1 cellular context compared by ENCODE assay signal in genomic region chr7:19009241-19009935, GRCh38.
TF ChIP-seq lines count a peak whose summit lies in the region.

No MANE protein-coding gene starts in this region.

TF ChIP-seq in SK-N-SH, 30 proteins besides CTCF, POLR2A, EP300 and RAD21 (continued from another document):
- peak; percentile 60; the same call in 1 of the 2 replicates for TF ChIP-seq PBX3 (IDR thresholded peaks at IDR 0.05)
- TF ChIP-seq NFIC (IDR thresholded peaks at IDR 0.05; ENCODE audit: borderline replicate concordance), result peak; percentile 47; the same call in 1 of the 2 replicates
- peak; percentile 66; the same call in 1 of the 2 replicates for TF ChIP-seq YY1 (IDR thresholded peaks at IDR 0.05; ENCODE audit: low read depth)
- no peak for TF ChIP-seq RFX5 (IDR thresholded peaks at IDR 0.05; ENCODE audit: low read length)
- TF ChIP-seq JUND (IDR thresholded peaks at IDR 0.05), result peak; percentile 67
- 0 out of 2 replicates have a peak, but pooled peaks have one; percentile 19 for TF ChIP-seq TEAD4 (IDR thresholded peaks at IDR 0.05; ENCODE audit: borderline replicate concordance, insufficient read depth)
- TF ChIP-seq SIN3A (IDR thresholded peaks at IDR 0.05; ENCODE audit: borderline replicate concordance, low read depth, low read length), result no peak
- TF ChIP-seq SMC3 (IDR thresholded peaks at IDR 0.05; ENCODE audit: low read depth, low read length), result no peak
- TF ChIP-seq MAX (IDR thresholded peaks at IDR 0.05; ENCODE audit: low read depth), result no peak
- no peak for TF ChIP-seq EZH2phosphoT487 (IDR thresholded peaks at IDR 0.05; ENCODE audit: borderline replicate concordance, low read depth)
- TF ChIP-seq REST (IDR thresholded peaks at IDR 0.05; ENCODE audit: low read depth, low read length), result no peak
- TF ChIP-seq MXI1 (IDR thresholded peaks at IDR 0.05; ENCODE audit: low read depth, low read length), result no peak
- no peak for TF ChIP-seq ZBTB33 (IDR thresholded peaks at IDR 0.05; ENCODE audit: borderline replicate concordance, low read depth)
